In genomic region chr5:143577554-143577953, GRCh38 we compare ENCODE assay signal across 18 cellular contexts.
DNase-seq lines count a peak whose midpoint lies in the region; ATAC-seq, FAIRE-seq and TF ChIP-seq lines count a peak whose summit lies in the region.
"Had no signal": no experiment of that assay in that cellular context is flagged by ENCODE, and none has a peak within 500 bp of the region (broad histone marks: within the 10 kb centered on the region; RNA-seq: fewer than 3 reads in every experiment).

No MANE protein-coding gene starts in this region.

- no peak overlapping the region for H3K14ac ChIP-seq in H1 (ENCODE audit: insufficient read length)

- H3K9me3 ChIP-seq in MG63 (no peaks in the 10 kb centered on the region), H1 (ENCODE audit: insufficient read depth in 2 of 2, low read depth in 1 of 2, low read length in 1 of 2) (no peaks in the 10 kb centered on the region)
- H3K9me3 ChIP-seq: Caco-2 had no signal

- H2AFZ ChIP-seq in H1 (ENCODE audit: low read length) = peak overlapping the region; percentile 95

- peaks cover 0 to 3% (median 0%) of the 10 kb centered on the region in 4 experiments; a peak in 1 of 7 replicates for H3K4me1 ChIP-seq in H1 (replicated peaks in 1 of 4; ENCODE audit: control insufficient read depth in 3 of 4, insufficient read depth in 4 of 4, low read length in 3 of 4)

- H3K4me3 ChIP-seq in MG63 (no peak overlapping the region), H1 (ENCODE audit: extremely low read depth in 1 of 4, insufficient read depth in 2 of 4, low read depth in 3 of 4, low read length in 4 of 4) (no peak overlapping the region)

- no peak for ATAC-seq in activated naive CD4-positive, alpha-beta T cell treated with anti-CD3 and anti-CD28 coated beads, Interleukin-2, amount 50 U/mL, for 72 hours

- CTCF ChIA-PET in H1 (lab: Charles Lee; ENCODE audit: partially characterized antibody) (interaction anchor here (0.6 kb wide), 1 partner anchor 11 kb away, joined by 3 read pairs; no protein-coding TSS in a partner anchor), HEK293T (lab: Yijun Ruan, JAX) (interaction anchor here (0.6 kb wide), 1 partner anchor 279 kb away, joined by 4 read pairs; no protein-coding TSS in a partner anchor)

- no peak overlapping the region for H3K9ac ChIP-seq in H1 (replicated peaks in 1 of 4; ENCODE audit: extremely low read depth in 1 of 4, low read depth in 3 of 4, low read length in 3 of 4)

- H3K27me3 ChIP-seq in MG63 (no peaks in the 10 kb centered on the region), H1 (replicated peaks in 1 of 4; ENCODE audit: control insufficient read depth in 3 of 4, extremely low read depth in 1 of 4, insufficient read depth in 3 of 4, low read length in 3 of 4) (no peaks in the 10 kb centered on the region)

- TF ChIP-seq EP300 in H1 (IDR thresholded peaks at IDR 0.05; ENCODE audit: borderline replicate concordance in 1 of 2, low read depth in 2 of 2, low read length in 2 of 2) = no peak

- peak overlapping the region; percentile 80 for H3K27ac Mint-ChIP-seq in mesothelial cell of epicardium
- H3K27ac Mint-ChIP-seq in activated naive CD4-positive, alpha-beta T cell treated with anti-CD3 and anti-CD28 coated beads, Interleukin-2, amount 50 U/mL, for 72 hours = no peak overlapping the region
- H3K27ac Mint-ChIP-seq: H9, IgD-negative memory B cell had no signal

- no peak overlapping the region for H3K18ac ChIP-seq in H1 (ENCODE audit: extremely low read depth, low read length)

- H3K27me3 Mint-ChIP-seq in mesothelial cell of epicardium (ENCODE audit: low read depth) = no peaks in the 10 kb centered on the region
- H3K27me3 Mint-ChIP-seq: IgD-negative memory B cell had no signal

- H3K4me2 ChIP-seq in H1 (ENCODE audit: insufficient read depth in 1 of 2, low read depth in 2 of 2, low read length in 2 of 2) = no peak overlapping the region

- no peak overlapping the region for H3K56ac ChIP-seq in H1 (replicated peaks; ENCODE audit: insufficient read length, low read depth, low read length)

- no peak overlapping the region for H3K4ac ChIP-seq in H1 (replicated peaks; ENCODE audit: insufficient read length, low read depth, low read length)

- no peak for TF ChIP-seq POLR2A in H1 (IDR thresholded peaks at IDR 0.05; ENCODE audit: control extremely low read depth in 1 of 2, low read depth in 2 of 2, low read length in 2 of 2)

- H3K36me3 Mint-ChIP-seq in mesothelial cell of epicardium = peaks cover 2% of the 10 kb centered on the region
- no peaks in the 10 kb centered on the region for H3K36me3 Mint-ChIP-seq in activated naive CD4-positive, alpha-beta T cell treated with anti-CD3 and anti-CD28 coated beads, Interleukin-2, amount 50 U/mL, for 72 hours

- no peak for FAIRE-seq in H1 (lab: Jason Lieb, UNC)

- H3K79me2 ChIP-seq in H1 (ENCODE audit: control insufficient read depth in 1 of 2, insufficient read depth in 2 of 2, low read length in 2 of 2) = no peaks in the 10 kb centered on the region

- H2BK15ac ChIP-seq in H1 (ENCODE audit: low read length) = no peak overlapping the region

- H2BK12ac ChIP-seq in H1 (ENCODE audit: low read depth, low read length) = no peak overlapping the region

- TF ChIP-seq CTCF in H1 (IDR thresholded peaks at IDR 0.05; ENCODE audit: control extremely low read depth in 1 of 3, insufficient read depth in 1 of 3, low read depth in 1 of 3, low read length in 3 of 3) (no peak), mesothelial cell of epicardium (IDR thresholded peaks at IDR 0.05; ENCODE audit: unreplicated experiment) (no peak)

- H2BK120ac ChIP-seq in H1 (replicated peaks; ENCODE audit: low read depth, low read length) = no peak overlapping the region

- H3K79me1 ChIP-seq in H1 (ENCODE audit: low read depth, low read length) = no peaks in the 10 kb centered on the region

- no peak overlapping the region for H4K8ac ChIP-seq in H1 (ENCODE audit: extremely low read depth, insufficient read depth, low read length)

- TF ChIP-seq RAD21 in H1 (IDR thresholded peaks at IDR 0.05 in 1 of 2, conservative IDR thresholded peaks at IDR 0.05 in 1 of 2; ENCODE audit: low read depth in 2 of 2, low read length in 2 of 2) = no peak

- no peaks in the 10 kb centered on the region for H3K23me2 ChIP-seq in H1 (ENCODE audit: low read depth, low read length)

- POLR2A ChIA-PET in H1 (lab: Charles Lee; ENCODE audit: partially characterized antibody) = no interaction called here
- POLR2A ChIA-PET in HEK293T (lab: Yijun Ruan, JAX) = no interaction called here

- no peak overlapping the region for H3K27ac ChIP-seq in H1 (ENCODE audit: low read depth, low read length)

- no peaks in the 10 kb centered on the region for H4K20me1 ChIP-seq in H1 (replicated peaks in 1 of 2; ENCODE audit: control insufficient read depth in 1 of 2, insufficient read depth in 2 of 2, low read length in 2 of 2)

- no peak overlapping the region for H2AK5ac ChIP-seq in H1 (ENCODE audit: low read depth, low read length)

- DNase-seq in GM03348 (ENCODE audit: low spot score) (peak; percentile 30), MG63 (peak; percentile 9), H1 (ENCODE audit: low read depth in 1 of 2, low spot score in 2 of 2) (no peak), mesothelial cell of epicardium (ENCODE audit: low spot score in 2 of 2, unreplicated experiment in 2 of 2) (no peak), HEK293T (ENCODE audit: extremely low spot score) (no peak), posterior cingulate gyrus (no peak)
- no peak for DNase-seq in activated naive CD4-positive, alpha-beta T cell treated with anti-CD3 and anti-CD28 coated beads, Interleukin-2, amount 50 U/mL, for 72 hours (ENCODE audit: low spot score in 2 of 2)
- DNase-seq in activated naive CD4-positive, alpha-beta T cell treated with Interleukin-2 at 50 U/mL for 16 hours = no peak
- DNase-seq: Caco-2, DMS153, H9, MV-4-11, NCI-H1417, NCI-H2029, NCI-H2171 treated with DMSO at 0.1 percent for 48 hours, NCI-H510A, SIG-M5 had no signal

- H3K36me3 ChIP-seq in MG63 (no peaks in the 10 kb centered on the region), H1 (ENCODE audit: control insufficient read depth in 2 of 4, insufficient read depth in 4 of 4, low read length in 3 of 4) (no peaks in the 10 kb centered on the region)

- H2BK5ac ChIP-seq in H1 (ENCODE audit: low read depth, low read length) = no peak overlapping the region

- no peak overlapping the region for H3K23ac ChIP-seq in H1 (ENCODE audit: insufficient read length)

- H3K4me1 Mint-ChIP-seq in mesothelial cell of epicardium = peaks cover 54% of the 10 kb centered on the region

- H4K5ac ChIP-seq in H1 (ENCODE audit: insufficient read length, low read depth, low read length) = no peak overlapping the region

- intact Hi-C loops in posterior cingulate gyrus (cut with DNase I) = no loop called here

- no peak overlapping the region for H4K91ac ChIP-seq in H1 (replicated peaks; ENCODE audit: insufficient read length, low read length)

- H2BK20ac ChIP-seq in H1 (ENCODE audit: low read length) = no peak overlapping the region

- peaks cover 4% of the 10 kb centered on the region for H3K9me3 Mint-ChIP-seq in mesothelial cell of epicardium
- peaks cover 0 to 5% of the 10 kb centered on the region in 2 donors for H3K9me3 Mint-ChIP-seq in activated naive CD4-positive, alpha-beta T cell treated with anti-CD3 and anti-CD28 coated beads, Interleukin-2, amount 50 U/mL, for 72 hours
- H3K9me3 Mint-ChIP-seq: H9, IgD-negative memory B cell had no signal

- H3K4me3 Mint-ChIP-seq in mesothelial cell of epicardium = no peak overlapping the region
- H3K4me3 Mint-ChIP-seq: H9, IgD-negative memory B cell had no signal

TF ChIP-seq in H1, 55 proteins besides CTCF, POLR2A, EP300 and RAD21:
- TF ChIP-seq MAX (IDR thresholded peaks at IDR 0.05) = no peak
- no peak for TF ChIP-seq SP2 (IDR thresholded peaks at IDR 0.05; ENCODE audit: low read length)
- no peak for TF ChIP-seq RBBP5 (IDR thresholded peaks at IDR 0.05; ENCODE audit: borderline replicate concordance, low read depth, low read length)
- TF ChIP-seq NRF1 (IDR thresholded peaks at IDR 0.05; ENCODE audit: low read depth, low read length) = no peak
- TF ChIP-seq CTBP2 (IDR thresholded peaks at IDR 0.05; ENCODE audit: borderline replicate concordance, insufficient read depth, insufficient read length, low read length) = no peak
- TF ChIP-seq SIRT6 (IDR thresholded peaks at IDR 0.05; ENCODE audit: low read length) = no peak
- TF ChIP-seq NANOG (IDR thresholded peaks at IDR 0.05; ENCODE audit: insufficient read depth, low read depth, low read length, poor library complexity, severe bottlenecking) = no peak
TF ChIP-seq in H1: peak in this region for 0.

TF ChIP-seq in HEK293T, 16 proteins besides CTCF, POLR2A, EP300 and RAD21:
- TF ChIP-seq ZNF384 (IDR thresholded peaks at IDR 0.05) (no peak), ELF4 (IDR thresholded peaks at IDR 0.05) (no peak), CTBP1 (IDR thresholded peaks at IDR 0.05; ENCODE audit: borderline replicate concordance) (no peak), FOXK2 (IDR thresholded peaks at IDR 0.05) (no peak), TARDBP (IDR thresholded peaks at IDR 0.05) (no peak), LEF1 (IDR thresholded peaks at IDR 0.05; ENCODE audit: borderline replicate concordance) (no peak), HDGF (IDR thresholded peaks at IDR 0.05; ENCODE audit: borderline replicate concordance) (no peak), SP1 (IDR thresholded peaks at IDR 0.05) (no peak), PKNOX1 (IDR thresholded peaks at IDR 0.05) (no peak), ARNT (IDR thresholded peaks at IDR 0.05) (no peak), BHLHE40 (IDR thresholded peaks at IDR 0.05; ENCODE audit: borderline replicate concordance) (no peak), FOXA1 (IDR thresholded peaks at IDR 0.05) (no peak), SUZ12 (IDR thresholded peaks at IDR 0.05) (no peak), L3MBTL2 (conservative IDR thresholded peaks at IDR 0.05) (no peak), NFRKB (IDR thresholded peaks at IDR 0.05) (no peak), FOXM1 (IDR thresholded peaks at IDR 0.05; ENCODE audit: borderline replicate concordance) (no peak)

Comparison
In these comparisons a context has a peak if more than half of its experiments do, and no peak if none do; other contexts are left out.
1. DNase-seq: peak in GM03348 (single experiment) and MG63 (single experiment); none in H1 (0 of 2), mesothelial cell of epicardium (0 of 2), activated naive CD4-positive, alpha-beta T cell treated with anti-CD3 and anti-CD28 coated beads, Interleukin-2, amount 50 U/mL, for 72 hours (0 of 2), HEK293T (single experiment), posterior cingulate gyrus (0 of 10) and activated naive CD4-positive, alpha-beta T cell treated with Interleukin-2 at 50 U/mL for 16 hours (single experiment).